In genomic region chr22:24926428-24926725, GRCh38 we compare ENCODE assay signal across 31 cellular contexts. TPM values are rescaled to one million over a fixed set of nuclear protein-coding genes. Genes with fewer than 3 reads are reported as not detected.
"Had no signal": no experiment of that assay in that cellular context is flagged by ENCODE, and none has a peak within 500 bp of the region (broad histone marks: within the 10 kb centered on the region; RNA-seq: fewer than 3 reads in every experiment).

No MANE protein-coding gene starts in this region.

- ATAC-seq: activated CD8-positive, alpha-beta T cell treated with anti-CD3 and anti-CD28 coated beads for 36 hours; activated naive CD8-positive, alpha-beta T cell treated with anti-CD3 and anti-CD28 coated beads, Interleukin-2, amount 50 U/mL, for 24 hours; activated T-cell treated with anti-CD3 and anti-CD28 coated beads, Interleukin-2, amount 50 U/mL, for 4 hours; effector memory CD8-positive, alpha-beta T cell; esophagus mucosa; left lobe of liver; stimulated activated naive CD8-positive, alpha-beta T cell treated with anti-CD3 and anti-CD28 coated beads, Interleukin-15, Interleukin-2, amounts not matched to agents 100 U/mL and 50 U/mL, for 24 hours had no signal

- H3K36me3 ChIP-seq: right lobe of liver, transverse colon had no signal

- H3K9me3 Mint-ChIP-seq: activated B cell treated with CpG ODN at 0.5 μM for 24 hours; activated CD8-positive, alpha-beta T cell treated with anti-CD3 and anti-CD28 coated beads for 36 hours; activated naive CD4-positive, alpha-beta T cell treated with anti-CD3 and anti-CD28 coated beads, Interleukin-2, amount 50 U/mL, for 24 hours; activated naive CD8-positive, alpha-beta T cell treated with anti-CD3 and anti-CD28 coated beads, Interleukin-2, amount 50 U/mL, for 24 hours; activated T-cell treated with anti-CD3 and anti-CD28 coated beads, Interleukin-2, amount 50 U/mL, for 4 hours; activated T-helper 17 cell treated with anti-CD3 and anti-CD28 coated beads, Interleukin-2, amount 50 U/mL, for 72 hours; effector memory CD8-positive, alpha-beta T cell; immature natural killer cell; natural killer cell treated with Interleukin-12 subunit alpha and Interleukin-12 subunit beta and Interleukin-15 and Interleukin-18, amount 100 ng/mL, for 72 hours had no signal

- H3K9me3 ChIP-seq: mucosa of descending colon, right lobe of liver, testis, transverse colon had no signal

- H3K4me3 Mint-ChIP-seq: activated B cell treated with CpG ODN at 0.5 μM for 24 hours; activated CD8-positive, alpha-beta T cell treated with anti-CD3 and anti-CD28 coated beads for 36 hours; activated naive CD4-positive, alpha-beta T cell treated with anti-CD3 and anti-CD28 coated beads, Interleukin-2, amount 50 U/mL, for 24 hours; activated naive CD8-positive, alpha-beta T cell treated with anti-CD3 and anti-CD28 coated beads, Interleukin-2, amount 50 U/mL, for 24 hours; activated T-cell treated with anti-CD3 and anti-CD28 coated beads, Interleukin-2, amount 50 U/mL, for 4 hours; activated T-helper 17 cell treated with anti-CD3 and anti-CD28 coated beads, Interleukin-2, amount 50 U/mL, for 72 hours; effector memory CD8-positive, alpha-beta T cell; immature natural killer cell; natural killer cell treated with Interleukin-12 subunit alpha and Interleukin-12 subunit beta and Interleukin-15 and Interleukin-18, amount 100 ng/mL, for 72 hours; T-helper 2 cell treated with Interferon-gamma antibody and Interleukin-4, amounts not matched to agents 5 μg/mL and 100 μg/mL, for 36 hours had no signal

- H3K4me1 ChIP-seq: right lobe of liver, testis had no signal

- H3K27me3 ChIP-seq: right lobe of liver, testis, transverse colon had no signal

- H3K4me1 Mint-ChIP-seq: activated B cell treated with CpG ODN at 0.5 μM for 24 hours; activated naive CD4-positive, alpha-beta T cell treated with anti-CD3 and anti-CD28 coated beads, Interleukin-2, amount 50 U/mL, for 24 hours; activated naive CD8-positive, alpha-beta T cell treated with anti-CD3 and anti-CD28 coated beads, Interleukin-2, amount 50 U/mL, for 24 hours; activated T-helper 17 cell treated with anti-CD3 and anti-CD28 coated beads, Interleukin-2, amount 50 U/mL, for 72 hours; immature natural killer cell had no signal

- DNase-seq: activated B cell treated with CpG ODN at 0.5 μM for 24 hours; activated CD4-positive, alpha-beta T cell treated with anti-CD3 and anti-CD28 coated beads, Interleukin-2, amount 50 U/mL, for 1 hour; activated CD8-positive, alpha-beta T cell treated with anti-CD3 and anti-CD28 coated beads for 36 hours; activated gamma-delta T cell treated with Interleukin-2 at 50 U/mL for 16 hours; activated naive CD8-positive, alpha-beta T cell treated with anti-CD3 and anti-CD28 coated beads, Interleukin-2, amount 50 U/mL, for 24 hours; activated T-cell treated with anti-CD3 and anti-CD28 coated beads, Interleukin-2, amount 50 U/mL, for 4 hours; effector memory CD8-positive, alpha-beta T cell; head of caudate nucleus; hippocampal formation; immature natural killer cell; mucosa of descending colon; right lobe of liver; stimulated activated CD4-positive, alpha-beta T cell treated with anti-CD3 and anti-CD28 coated beads, Interleukin-12 subunit alpha, Interleukin-12 subunit beta, amount 100 ng/mL, for 4 hours; stimulated activated CD4-positive, alpha-beta T cell treated with anti-CD3 and anti-CD28 coated beads, Interleukin-4, amount 100 ng/mL, for 1 hour; stimulated activated naive CD8-positive, alpha-beta T cell treated with anti-CD3 and anti-CD28 coated beads, Interleukin-15, Interleukin-2, amounts not matched to agents 100 U/mL and 50 U/mL, for 24 hours; T-helper 1 cell; testis; transverse colon had no signal

- H3K36me3 Mint-ChIP-seq: activated naive CD4-positive, alpha-beta T cell treated with anti-CD3 and anti-CD28 coated beads, Interleukin-2, amount 50 U/mL, for 24 hours; natural killer cell treated with Interleukin-12 subunit alpha and Interleukin-12 subunit beta and Interleukin-15 and Interleukin-18, amount 100 ng/mL, for 72 hours had no signal

- H3K27ac ChIP-seq: right lobe of liver, skin epidermis, testis, transverse colon had no signal

- H3K27ac Mint-ChIP-seq: activated B cell treated with CpG ODN at 0.5 μM for 24 hours; activated CD8-positive, alpha-beta T cell treated with anti-CD3 and anti-CD28 coated beads for 36 hours; activated naive CD4-positive, alpha-beta T cell treated with anti-CD3 and anti-CD28 coated beads, Interleukin-2, amount 50 U/mL, for 24 hours; activated naive CD8-positive, alpha-beta T cell treated with anti-CD3 and anti-CD28 coated beads, Interleukin-2, amount 50 U/mL, for 24 hours; activated T-helper 17 cell treated with anti-CD3 and anti-CD28 coated beads, Interleukin-2, amount 50 U/mL, for 72 hours; effector memory CD8-positive, alpha-beta T cell; immature natural killer cell; natural killer cell treated with Interleukin-12 subunit alpha and Interleukin-12 subunit beta and Interleukin-15 and Interleukin-18, amount 100 ng/mL, for 72 hours; T-helper 2 cell treated with Interferon-gamma antibody and Interleukin-4, amounts not matched to agents 5 μg/mL and 100 μg/mL, for 36 hours had no signal

- H3K4me3 ChIP-seq: coronary artery, lung, mucosa of descending colon, right lobe of liver, skin epidermis, testis, transverse colon had no signal

RNA-seq across cellular contexts. Expression of gene LHFPL7, which starts 20.1 kb away (rescaled TPM):
- total RNA-seq: activated B cell treated with CpG ODN at 0.5 μM for 24 hours; activated CD8-positive, alpha-beta T cell treated with anti-CD3 and anti-CD28 coated beads for 36 hours; activated T-cell treated with anti-CD3 and anti-CD28 coated beads, Interleukin-2, amount 50 U/mL, for 4 hours; activated T-helper 17 cell treated with anti-CD3 and anti-CD28 coated beads, Interleukin-2, amount 50 U/mL, for 72 hours; esophagus mucosa; kidney epithelial cell; left lobe of liver; lung; mesenteric fat pad; myocyte; natural killer cell treated with Interleukin-12 subunit alpha and Interleukin-12 subunit beta and Interleukin-15 and Interleukin-18, amount 100 ng/mL, for 72 hours; right lobe of liver; testis; transverse colon; urinary bladder had no signal
- polyA plus RNA-seq: immature natural killer cell, lung, urinary bladder had no signal
